25 cellular contexts compared by ENCODE assay signal in the genomic region with DNA sequence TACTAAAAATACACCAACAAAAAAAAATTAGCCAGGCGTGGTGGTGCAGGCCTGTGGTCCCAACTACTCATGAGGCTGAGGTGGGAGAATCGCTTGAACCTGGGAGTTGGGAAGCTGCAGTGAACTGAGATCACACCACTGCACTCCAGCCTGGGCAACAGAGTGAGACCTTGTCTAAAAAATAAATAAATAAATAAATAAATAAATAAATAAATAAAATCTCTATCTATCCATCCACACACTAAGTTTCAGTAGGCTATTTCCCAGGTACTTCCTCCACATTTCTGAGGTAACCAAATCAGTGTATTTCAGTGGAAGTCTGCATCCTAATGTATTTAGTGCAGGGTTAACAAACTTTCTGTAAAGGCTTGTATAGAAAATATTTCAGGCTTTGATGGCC.
"Had no signal": no experiment of that assay in that cellular context is flagged by ENCODE, and none has a peak within 500 bp of the region (broad histone marks: within the 10 kb centered on the region; RNA-seq: fewer than 3 reads in every experiment).

No MANE protein-coding gene starts in this region.

- H3K36me3 ChIP-seq: pancreas, thoracic aorta, vagina had no signal

- H3K27ac ChIP-seq: neutrophil, pancreas, psoas muscle, right lobe of liver, sigmoid colon, stomach, thoracic aorta, thyroid gland, tibial nerve, upper lobe of left lung, vagina had no signal

- DNase-seq: natural killer cell; nucleus accumbens; pancreas; psoas muscle; right cardiac atrium; right lobe of liver; sigmoid colon; small intestine; stimulated activated CD4-positive, alpha-beta T cell treated with anti-CD3 and anti-CD28 coated beads, Interleukin-15, amount 100 ng/mL, for 24 hours; stimulated activated CD4-positive, alpha-beta T cell treated with anti-CD3 and anti-CD28 coated beads, Interleukin-2, amount 100 ng/mL, for 24 hours; stimulated activated CD4-positive, alpha-beta T cell treated with anti-CD3 and anti-CD28 coated beads, Interleukin-2, amount 100 ng/mL, for 48 hours; stimulated activated CD4-positive, alpha-beta T cell treated with anti-CD3 and anti-CD28 coated beads, Interleukin-4, amount 100 ng/mL, for 24 hours; stimulated activated naive B cell treated with anti-CD40 and anti-IgM and Interleukin-4, amounts not matched to agents 10 μg/mL and 1 μg/mL and 100 μg/mL, for 72 hours; stimulated activated naive CD4-positive, alpha-beta T cell treated with Interleukin-2 at 50 U/mL for 16 hours; stomach; thyroid gland; trophoblast cell; upper lobe of left lung had no signal

- H3K4me3 Mint-ChIP-seq: natural killer cell; nephron; stimulated activated effector memory CD8-positive, alpha-beta T cell treated with anti-CD3 and anti-CD28 coated beads, Interleukin-12 subunit alpha, Interleukin-12 subunit beta, amount 100 ng/mL, for 72 hours; stimulated activated naive B cell treated with anti-CD40 and anti-IgM and Interleukin-4, amounts not matched to agents 10 μg/mL and 1 μg/mL and 100 μg/mL, for 72 hours; stimulated activated naive CD8-positive, alpha-beta T cell treated with anti-CD3 and anti-CD28 coated beads, Interleukin-15, Interleukin-2, amounts not matched to agents 100 ng/mL and 50 ng/mL, for 24 hours had no signal

- ATAC-seq: natural killer cell; pancreas; psoas muscle; right cardiac atrium; right lobe of liver; stimulated activated effector memory CD8-positive, alpha-beta T cell treated with anti-CD3 and anti-CD28 coated beads, Interleukin-12 subunit alpha, Interleukin-12 subunit beta, amount 100 ng/mL, for 72 hours; stimulated activated naive B cell treated with anti-CD40 and anti-IgM and Interleukin-4, amounts not matched to agents 10 μg/mL and 1 μg/mL and 100 μg/mL, for 72 hours had no signal

- H3K9me3 ChIP-seq: neutrophil, pancreas, psoas muscle, right lobe of liver, sigmoid colon, stomach, thoracic aorta, thyroid gland, tibial nerve, upper lobe of left lung, vagina had no signal

- H3K27ac Mint-ChIP-seq: natural killer cell; nephron; stimulated activated effector memory CD8-positive, alpha-beta T cell treated with anti-CD3 and anti-CD28 coated beads, Interleukin-12 subunit alpha, Interleukin-12 subunit beta, amount 100 ng/mL, for 72 hours; stimulated activated naive B cell treated with anti-CD40 and anti-IgM and Interleukin-4, amounts not matched to agents 10 μg/mL and 1 μg/mL and 100 μg/mL, for 72 hours; stimulated activated naive CD8-positive, alpha-beta T cell treated with anti-CD3 and anti-CD28 coated beads, Interleukin-15, Interleukin-2, amounts not matched to agents 100 ng/mL and 50 ng/mL, for 24 hours had no signal

- H3K4me3 ChIP-seq: pancreas, psoas muscle, right lobe of liver, sigmoid colon, stomach, thoracic aorta, thyroid gland, tibial nerve, upper lobe of left lung, vagina had no signal

- H3K4me1 Mint-ChIP-seq: nephron; stimulated activated effector memory CD8-positive, alpha-beta T cell treated with anti-CD3 and anti-CD28 coated beads, Interleukin-12 subunit alpha, Interleukin-12 subunit beta, amount 100 ng/mL, for 72 hours; stimulated activated naive B cell treated with anti-CD40 and anti-IgM and Interleukin-4, amounts not matched to agents 10 μg/mL and 1 μg/mL and 100 μg/mL, for 72 hours had no signal

- H3K27me3 Mint-ChIP-seq: stimulated activated naive B cell treated with anti-CD40 and anti-IgM and Interleukin-4, amounts not matched to agents 10 μg/mL and 1 μg/mL and 100 μg/mL, for 72 hours; stimulated activated naive CD8-positive, alpha-beta T cell treated with anti-CD3 and anti-CD28 coated beads, Interleukin-15, Interleukin-2, amounts not matched to agents 100 ng/mL and 50 ng/mL, for 24 hours had no signal

- H3K9me3 Mint-ChIP-seq: natural killer cell; nephron; stimulated activated effector memory CD8-positive, alpha-beta T cell treated with anti-CD3 and anti-CD28 coated beads, Interleukin-12 subunit alpha, Interleukin-12 subunit beta, amount 100 ng/mL, for 72 hours; stimulated activated naive B cell treated with anti-CD40 and anti-IgM and Interleukin-4, amounts not matched to agents 10 μg/mL and 1 μg/mL and 100 μg/mL, for 72 hours; stimulated activated naive CD8-positive, alpha-beta T cell treated with anti-CD3 and anti-CD28 coated beads, Interleukin-15, Interleukin-2, amounts not matched to agents 100 ng/mL and 50 ng/mL, for 24 hours had no signal

- H3K4me1 ChIP-seq: pancreas, psoas muscle, right lobe of liver, sigmoid colon, stomach, thyroid gland, tibial nerve, upper lobe of left lung, vagina had no signal

- H3K27me3 ChIP-seq: neutrophil, pancreas, right lobe of liver, sigmoid colon, stomach, thyroid gland, tibial nerve, upper lobe of left lung, vagina had no signal

- H3K36me3 Mint-ChIP-seq: natural killer cell had no signal
